ENCODE assay signal across 11 cellular contexts in the genomic region with DNA sequence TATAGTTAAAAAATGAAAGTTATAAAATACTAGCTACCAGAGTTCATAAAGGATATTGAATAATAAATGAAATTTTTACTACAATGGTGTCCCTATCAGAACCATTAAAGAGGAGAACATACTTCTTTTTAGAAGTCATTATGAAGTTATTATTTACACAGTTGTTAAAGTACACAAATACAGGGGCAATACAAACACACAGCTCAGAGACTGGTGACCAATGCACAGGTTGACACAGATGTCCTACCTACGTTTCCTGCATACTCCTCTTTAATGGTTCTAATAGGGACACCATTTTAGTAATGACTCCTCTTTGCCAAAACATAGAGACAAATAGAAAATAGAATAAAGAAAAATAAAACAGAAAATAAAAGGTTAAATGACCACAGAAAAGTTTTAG. TPM values are rescaled to one million over a fixed set of nuclear protein-coding genes. Genes with fewer than 3 reads are reported as not detected.
"Had no signal": no experiment of that assay in that cellular context is flagged by ENCODE, and none has a peak within 500 bp of the region (broad histone marks: within the 10 kb centered on the region; RNA-seq: fewer than 3 reads in every experiment).

No MANE protein-coding gene starts in this region.

- H3K4me3 ChIP-seq: GM23248, HAP-1 had no signal

- H3K9me3 ChIP-seq: HAP-1 had no signal

- H3K27ac ChIP-seq: GM23248, HL-60 had no signal

- H2AFZ ChIP-seq: GM23248 had no signal

- H3K36me3 ChIP-seq: HAP-1 had no signal

- H3K9ac ChIP-seq: GM23248 had no signal

- H3K4me1 ChIP-seq: HAP-1 had no signal

- ATAC-seq: HCT116, HepG2 had no signal

- DNase-seq: GM23248, GOT3, H7, HFFc6, KBM-7 had no signal

RNA-seq across cellular contexts. Expression of gene NLRP10, which starts 10.1 kb away (rescaled TPM):
- total RNA-seq: H4, HepG2 had no signal

RNA-seq across cellular contexts. Expression of gene OR10A3, which starts 13.7 kb away (rescaled TPM):
- total RNA-seq: H4, H7, HepG2, HT1080 had no signal

RNA-seq across cellular contexts. Expression of gene OR10A6, which starts 24.1 kb away (rescaled TPM):
- total RNA-seq: H4, H7, HepG2 had no signal
